12 cellular contexts compared by ENCODE assay signal in genomic region chr20:1571583-1571982, GRCh38. TPM values are rescaled to one million over a fixed set of nuclear protein-coding genes. Genes with fewer than 3 reads are reported as not detected.
"Had no signal": no experiment of that assay in that cellular context is flagged by ENCODE, and none has a peak within 500 bp of the region (broad histone marks: within the 10 kb centered on the region; RNA-seq: fewer than 3 reads in every experiment).

No MANE protein-coding gene starts in this region.

RNA-seq across cellular contexts. Expression of gene SIRPD, which starts 14.1 kb away (rescaled TPM):
- total RNA-seq: kidney epithelial cell, left ventricle myocardium inferior, lower leg skin, mesothelial cell of epicardium, natural killer cell, pancreas, right cardiac atrium, sciatic nerve, temporal lobe, tibial nerve, ureter, uterus had no signal
- polyA plus RNA-seq: pancreas, right cardiac atrium had no signal

RNA-seq across cellular contexts. Expression of gene SIRPB1, which starts 48.2 kb away (rescaled TPM):
- total RNA-seq: temporal lobe had no signal
